In genomic region chr3:179927191-179927590, GRCh38 we compare ENCODE assay signal across 16 cellular contexts.
DNase-seq lines count a peak whose midpoint lies in the region; ATAC-seq, FAIRE-seq and TF ChIP-seq lines count a peak whose summit lies in the region.
"Had no signal": no experiment of that assay in that cellular context is flagged by ENCODE, and none has a peak within 500 bp of the region (broad histone marks: within the 10 kb centered on the region; RNA-seq: fewer than 3 reads in every experiment).

No MANE protein-coding gene starts in this region.

- ATAC-seq in HG02885 (IDR thresholded peaks at IDR 0.05; ENCODE audit: poor library complexity, unreplicated experiment) (no peak), GM21381 (IDR thresholded peaks at IDR 0.05; ENCODE audit: unreplicated experiment) (no peak), HG02588 (IDR thresholded peaks at IDR 0.05; ENCODE audit: unreplicated experiment) (no peak)

- H4K8ac ChIP-seq in H9 (replicated peaks; ENCODE audit: insufficient read length, low read depth, low read length) (no peak overlapping the region), H1 (ENCODE audit: extremely low read depth, insufficient read depth, low read length) (no peak overlapping the region), neuronal stem cell (ENCODE audit: low read depth, low read length) (peak overlapping the region; percentile 96)

- no peaks in the 10 kb centered on the region for H3K36me3 ChIP-seq in H1 (ENCODE audit: control insufficient read depth in 2 of 4, insufficient read depth in 4 of 4, low read length in 3 of 4)
- no peaks in the 10 kb centered on the region for H3K36me3 ChIP-seq in neuronal stem cell (replicated peaks in 1 of 2; ENCODE audit: control insufficient read depth in 2 of 2, insufficient read depth in 2 of 2, low read length in 2 of 2)
- no peaks in the 10 kb centered on the region for H3K36me3 ChIP-seq in ovary

- no peak for TF ChIP-seq RAD21 in H1 (IDR thresholded peaks at IDR 0.05 in 1 of 2, conservative IDR thresholded peaks at IDR 0.05 in 1 of 2; ENCODE audit: low read depth in 2 of 2, low read length in 2 of 2)

- H3K36me3 Mint-ChIP-seq in H9 (ENCODE audit: insufficient read depth in 1 of 3, low read depth in 3 of 3) = no peaks in the 10 kb centered on the region
- H3K36me3 Mint-ChIP-seq: CD4-positive, CD25-positive, alpha-beta regulatory T cell had no signal

- H4K5ac ChIP-seq in H9 (ENCODE audit: insufficient read length, low read depth, low read length) (no peak overlapping the region), H1 (ENCODE audit: insufficient read length, low read depth, low read length) (no peak overlapping the region)

- no peaks in the 10 kb centered on the region for H3K27me3 Mint-ChIP-seq in H9 (ENCODE audit: low read depth)

- H3K9me3 ChIP-seq in H9 (ENCODE audit: control insufficient read depth, low read depth, low read length) (no peaks in the 10 kb centered on the region), H1 (ENCODE audit: insufficient read depth in 2 of 2, low read depth in 1 of 2, low read length in 1 of 2) (no peaks in the 10 kb centered on the region), neuronal stem cell (replicated peaks in 1 of 2; ENCODE audit: control insufficient read depth in 2 of 2, insufficient read depth in 1 of 2, low read depth in 1 of 2, low read length in 2 of 2) (no peaks in the 10 kb centered on the region), ovary (no peaks in the 10 kb centered on the region)

- FAIRE-seq in H1 (lab: Jason Lieb, UNC) = no peak
- FAIRE-seq: H54 had no signal

- no peaks in the 10 kb centered on the region for H3K23me2 ChIP-seq in H9 (ENCODE audit: insufficient read length, low read depth, low read length, poor library complexity, severe bottlenecking)
- H3K23me2 ChIP-seq in H1 (ENCODE audit: low read depth, low read length) = no peaks in the 10 kb centered on the region

- H3K79me2 ChIP-seq in H9 (ENCODE audit: insufficient read depth, low read length) = no peaks in the 10 kb centered on the region
- H3K79me2 ChIP-seq in H1 (ENCODE audit: control insufficient read depth in 1 of 2, insufficient read depth in 2 of 2, low read length in 2 of 2) = no peaks in the 10 kb centered on the region

- H4K91ac ChIP-seq in H9 (ENCODE audit: insufficient read length, low read depth, low read length) (no peak overlapping the region), H1 (replicated peaks; ENCODE audit: insufficient read length, low read length) (no peak overlapping the region), neuronal stem cell (ENCODE audit: low read depth, low read length, poor library complexity) (peak overlapping the region; percentile 34)

- H3K4me1 ChIP-seq in H9 (ENCODE audit: insufficient read depth, low read length) = peaks cover 2% of the 10 kb centered on the region; the same call in 1 of the 2 replicates
- peaks cover 0 to 4% (median 0%) of the 10 kb centered on the region in 4 experiments; a peak in 1 of 7 replicates for H3K4me1 ChIP-seq in H1 (replicated peaks in 1 of 4; ENCODE audit: control insufficient read depth in 3 of 4, insufficient read depth in 4 of 4, low read length in 3 of 4)
- H3K4me1 ChIP-seq in neuronal stem cell (ENCODE audit: control insufficient read depth in 2 of 2, insufficient read depth in 1 of 2, low read depth in 1 of 2, low read length in 2 of 2) = peaks cover 0 to 6% of the 10 kb centered on the region in 2 donors
- H3K4me1 ChIP-seq in ovary (ENCODE audit: insufficient read depth) = no peaks in the 10 kb centered on the region

- H2AFZ ChIP-seq in H9 (ENCODE audit: low read length) (no peak overlapping the region), H1 (ENCODE audit: low read length) (peak overlapping the region; percentile 96), neuronal stem cell (ENCODE audit: low read length) (no peak overlapping the region)

- WGBS in H9 (ENCODE audit: extremely low coverage, insufficient read length, low lambda C conversion rate) = no CpG with 5 or more reads among the region's 3 CpGs
- 88% methylated on average over 3 of the region's 3 CpGs; no CpG with 5 or more reads in 1 of the 2 experiments for WGBS in H1 (ENCODE audit: extremely low coverage in 1 of 2, insufficient coverage in 1 of 2, insufficient read length in 1 of 2, insufficient replicate concordance in 2 of 2, low coverage in 1 of 2, low lambda C conversion rate in 2 of 2, missing lambda C conversion rate in 1 of 2), 2 experiments
- no CpG with 5 or more reads among the region's 3 CpGs for WGBS in neuronal stem cell (ENCODE audit: extremely low coverage in 2 of 2, insufficient read length in 2 of 2, insufficient replicate concordance in 1 of 2), 2 donors
- WGBS in ovary, 3 donors = 86 to 88% (median 87%) methylated on average over 3 of the region's 3 CpGs

- no peak overlapping the region for H3K14ac ChIP-seq in H9 (ENCODE audit: insufficient read depth, low read length)
- no peak overlapping the region for H3K14ac ChIP-seq in H1 (ENCODE audit: insufficient read length)
- no peak overlapping the region for H3K14ac ChIP-seq in neuronal stem cell (ENCODE audit: low read length)

- H3K4ac ChIP-seq in H9 (ENCODE audit: low read depth, low read length) (no peak overlapping the region), H1 (replicated peaks; ENCODE audit: insufficient read length, low read depth, low read length) (no peak overlapping the region), neuronal stem cell (ENCODE audit: low read length) (no peak overlapping the region)

- no peak overlapping the region for H2BK5ac ChIP-seq in H9 (ENCODE audit: insufficient read length, low read length)
- H2BK5ac ChIP-seq in H1 (ENCODE audit: low read depth, low read length) = no peak overlapping the region
- H2BK5ac ChIP-seq in neuronal stem cell (ENCODE audit: low read length) = no peak overlapping the region

- no peak overlapping the region for H2BK15ac ChIP-seq in H9 (ENCODE audit: low read depth, low read length)
- no peak overlapping the region for H2BK15ac ChIP-seq in H1 (ENCODE audit: low read length)
- H2BK15ac ChIP-seq in neuronal stem cell (ENCODE audit: low read length) = no peak overlapping the region

- no peak overlapping the region for H3T11ph ChIP-seq in H9 (ENCODE audit: low read length)

- H3K4me2 ChIP-seq in H9 (ENCODE audit: insufficient read depth, insufficient read length, low read length) (no peak overlapping the region), H1 (ENCODE audit: insufficient read depth in 1 of 2, low read depth in 2 of 2, low read length in 2 of 2) (no peak overlapping the region), neuronal stem cell (ENCODE audit: insufficient read depth, low read length, poor library complexity, severe bottlenecking) (no peak overlapping the region)

- no peak overlapping the region for H3K4me3 Mint-ChIP-seq in H9
- H3K4me3 Mint-ChIP-seq: CD4-positive, CD25-positive, alpha-beta regulatory T cell had no signal

- H2BK12ac ChIP-seq in H9 (ENCODE audit: insufficient read length, low read depth, low read length) (no peak overlapping the region), H1 (ENCODE audit: low read depth, low read length) (no peak overlapping the region), neuronal stem cell (ENCODE audit: low read length) (no peak overlapping the region)

- H3K4me1 Mint-ChIP-seq in H9 = peaks cover 10 to 28% of the 10 kb centered on the region in 2 experiments
- H3K4me1 Mint-ChIP-seq: CD4-positive, CD25-positive, alpha-beta regulatory T cell had no signal

- TF ChIP-seq CTCF in H9 (conservative IDR thresholded peaks at IDR 0.05) = no peak
- no peak for TF ChIP-seq CTCF in H1 (IDR thresholded peaks at IDR 0.05; ENCODE audit: control extremely low read depth in 1 of 3, insufficient read depth in 1 of 3, low read depth in 1 of 3, low read length in 3 of 3)
- no peak for TF ChIP-seq CTCF in ovary (IDR thresholded peaks at IDR 0.05)

- no peak overlapping the region for H2BK120ac ChIP-seq in H9 (ENCODE audit: low read depth, low read length, poor library complexity, severe bottlenecking)
- H2BK120ac ChIP-seq in H1 (replicated peaks; ENCODE audit: low read depth, low read length) = no peak overlapping the region
- H2BK120ac ChIP-seq in neuronal stem cell (ENCODE audit: low read depth, low read length) = no peak overlapping the region

- H3K56ac ChIP-seq in H9 (ENCODE audit: insufficient read length, low read depth, low read length) (no peak overlapping the region), H1 (replicated peaks; ENCODE audit: insufficient read length, low read depth, low read length) (no peak overlapping the region)

- H3K18ac ChIP-seq in H9 (ENCODE audit: insufficient read length, low read depth, low read length) (no peak overlapping the region), H1 (ENCODE audit: extremely low read depth, low read length) (no peak overlapping the region), neuronal stem cell (ENCODE audit: low read length) (peak overlapping the region; percentile 56)

- H3K79me1 ChIP-seq in H9 (ENCODE audit: insufficient read depth, low read depth, low read length, poor library complexity, severe bottlenecking) (no peaks in the 10 kb centered on the region), H1 (ENCODE audit: low read depth, low read length) (no peaks in the 10 kb centered on the region), neuronal stem cell (ENCODE audit: low read depth, low read length) (no peaks in the 10 kb centered on the region)

- no peak for TF ChIP-seq EP300 in H1 (IDR thresholded peaks at IDR 0.05; ENCODE audit: borderline replicate concordance in 1 of 2, low read depth in 2 of 2, low read length in 2 of 2)
- no peak for TF ChIP-seq EP300 in ovary (IDR thresholded peaks at IDR 0.05)

- H3K27ac Mint-ChIP-seq in H9 = peak overlapping the region in 2 of 3 experiments; percentile 48 to 52; a peak in 2 of 7 replicates
- H3K27ac Mint-ChIP-seq: CD4-positive, CD25-positive, alpha-beta regulatory T cell had no signal

- H3K23ac ChIP-seq in H9 (ENCODE audit: insufficient read length, low read depth, low read length) = no peak overlapping the region
- H3K23ac ChIP-seq in H1 (ENCODE audit: insufficient read length) = no peak overlapping the region
- H3K23ac ChIP-seq in neuronal stem cell (ENCODE audit: low read depth, low read length, poor library complexity) = no peak overlapping the region

- POLR2A ChIA-PET in H1 (lab: Charles Lee; ENCODE audit: partially characterized antibody) = interaction anchor here (1.2 kb wide), 1 partner anchor 47 kb away, joined by 4 read pairs; no protein-coding TSS in a partner anchor

- CTCF ChIA-PET in H1 (lab: Charles Lee; ENCODE audit: partially characterized antibody) = interaction anchor here (0.6 to 3.4 kb wide), 6 partner anchors 9 to 665 kb away, joined by 3 to 39 read pairs (median 4); no protein-coding TSS in a partner anchor

- H4K20me1 ChIP-seq in H9 (ENCODE audit: control insufficient read depth, insufficient read depth, insufficient read length) (no peaks in the 10 kb centered on the region), H1 (replicated peaks in 1 of 2; ENCODE audit: control insufficient read depth in 1 of 2, insufficient read depth in 2 of 2, low read length in 2 of 2) (no peaks in the 10 kb centered on the region)

- no peaks in the 10 kb centered on the region for H3K9me3 Mint-ChIP-seq in H9

- intact Hi-C loops in ovary (cut with DNase I) = loop anchor here in 3 of 4 donors (5.0 to 10.0 kb wide), 2 partner anchors 668 to 670 kb away; no protein-coding TSS in a partner anchor

- DNase-seq in H9 = no peak
- DNase-seq in NCI-H69 (lab: John Stamatoyannopoulos, UW) = peak; percentile 27
- no peak for DNase-seq in H1 (ENCODE audit: low read depth in 1 of 2, low spot score in 2 of 2)
- no peak for DNase-seq in neuronal stem cell (ENCODE audit: low spot score)
- DNase-seq in ovary = no peak
- DNase-seq: CD4-positive, CD25-positive, alpha-beta regulatory T cell; KBM-7; NCI-H1092; NCI-H146; NCI-H2081 treated with DMSO at 0.1 percent for 48 hours; NCI-H510A treated with DMSO at 0.1 percent for 48 hours had no signal

- TF ChIP-seq POLR2A in H1 (IDR thresholded peaks at IDR 0.05; ENCODE audit: control extremely low read depth in 1 of 2, low read depth in 2 of 2, low read length in 2 of 2) (no peak), ovary (IDR thresholded peaks at IDR 0.05) (no peak)

- H2AK5ac ChIP-seq in H9 (ENCODE audit: insufficient read length, low read length) = no peak overlapping the region
- H2AK5ac ChIP-seq in H1 (ENCODE audit: low read depth, low read length) = no peak overlapping the region
- no peak overlapping the region for H2AK5ac ChIP-seq in neuronal stem cell (ENCODE audit: low read depth, low read length)

- H3K27ac ChIP-seq in H9 (ENCODE audit: insufficient read length, low read depth, low read length) (no peak overlapping the region), H1 (ENCODE audit: low read depth, low read length) (no peak overlapping the region), neuronal stem cell (replicated peaks; ENCODE audit: low read length) (no peak overlapping the region), ovary (no peak overlapping the region)
- H3K27ac ChIP-seq: RWPE1 had no signal

- H2BK20ac ChIP-seq in H9 (ENCODE audit: low read depth, low read length, poor library complexity, severe bottlenecking) (no peak overlapping the region), H1 (ENCODE audit: low read length) (no peak overlapping the region)

- H3K9ac ChIP-seq in H9 (ENCODE audit: extremely low read depth, insufficient read length, low read length) (no peak overlapping the region), H1 (replicated peaks in 1 of 4; ENCODE audit: extremely low read depth in 1 of 4, low read depth in 3 of 4, low read length in 3 of 4) (no peak overlapping the region), neuronal stem cell (ENCODE audit: low read depth, low read length, poor library complexity) (no peak overlapping the region)

- H3K4me3 ChIP-seq in H1 (ENCODE audit: extremely low read depth in 1 of 4, insufficient read depth in 2 of 4, low read depth in 3 of 4, low read length in 4 of 4) = no peak overlapping the region
- no peak overlapping the region for H3K4me3 ChIP-seq in neuronal stem cell (ENCODE audit: low read length in 2 of 2)
- H3K4me3 ChIP-seq in ovary = no peak overlapping the region

- H3K27me3 ChIP-seq in H9 (ENCODE audit: insufficient read depth, low read length) (no peaks in the 10 kb centered on the region), H1 (replicated peaks in 1 of 4; ENCODE audit: control insufficient read depth in 3 of 4, extremely low read depth in 1 of 4, insufficient read depth in 3 of 4, low read length in 3 of 4) (no peaks in the 10 kb centered on the region), neuronal stem cell (ENCODE audit: control insufficient read depth in 3 of 3, insufficient read depth in 3 of 3, low read depth in 1 of 3, low read length in 3 of 3) (no peaks in the 10 kb centered on the region), ovary (no peaks in the 10 kb centered on the region)
